ENCODE assay signal across 8 cellular contexts in the genomic region with DNA sequence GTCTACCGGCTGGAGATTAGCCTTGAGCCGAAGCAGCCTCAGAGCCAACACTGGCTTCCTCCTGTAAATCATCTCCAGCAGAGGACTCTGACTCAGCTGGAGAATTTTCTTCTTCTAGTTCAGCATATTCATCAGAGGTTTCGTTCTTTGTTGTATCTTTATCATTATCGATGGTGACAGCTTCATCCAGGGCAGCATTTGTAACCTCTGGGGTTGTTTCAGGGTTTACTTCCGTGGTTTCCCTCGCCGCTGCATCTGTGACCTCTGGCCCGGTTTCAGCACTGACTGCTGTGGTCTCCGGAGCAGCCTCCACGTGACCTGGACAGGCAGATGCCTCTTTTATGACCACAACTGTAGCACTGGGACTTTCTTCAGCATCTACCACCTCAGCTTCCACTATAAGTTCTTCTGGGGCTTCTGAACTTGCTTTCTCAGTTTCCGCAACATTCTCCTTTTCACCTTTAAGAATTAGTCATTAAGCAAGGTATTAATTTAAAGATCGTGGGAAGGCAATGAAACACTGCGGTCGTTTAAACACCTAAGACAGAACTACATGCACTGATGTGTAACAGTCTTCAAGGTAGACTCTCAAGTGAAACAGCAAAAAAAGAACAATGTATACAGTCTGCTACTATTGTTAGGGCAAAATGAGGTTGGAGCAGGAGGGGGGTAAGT. TPM values are rescaled to one million over a fixed set of nuclear protein-coding genes. Genes with fewer than 3 reads are reported as not detected.
DNase-seq lines count a peak whose midpoint lies in the region; ATAC-seq and TF ChIP-seq lines count a peak whose summit lies in the region.

No MANE protein-coding gene starts in this region.

- H3K4me3 ChIP-seq in A673 (ENCODE audit: low read depth, low read length, poor library complexity, severe bottlenecking) (peak overlapping the region; percentile 4), PC-3 (ENCODE audit: low read length) (no peak overlapping the region), fibroblast of mammary gland (ENCODE audit: control insufficient read depth, low read depth, low read length) (peak overlapping the region; percentile 52), neuronal stem cell (ENCODE audit: low read length in 2 of 2) (peak overlapping the region in 1 of 2 donors; percentile 44), suprapubic skin (peak overlapping the region; percentile 35)

- H3K23ac ChIP-seq in neuronal stem cell (ENCODE audit: low read depth, low read length, poor library complexity): no peak overlapping the region

- no peak for TF ChIP-seq POLR2A in suprapubic skin (IDR thresholded peaks at IDR 0.05)

- H3K79me2 ChIP-seq in PC-3 (ENCODE audit: low read length): no peaks in the 10 kb centered on the region

- no peak overlapping the region for H2AK5ac ChIP-seq in neuronal stem cell (ENCODE audit: low read depth, low read length)

- no peak overlapping the region for H2BK12ac ChIP-seq in neuronal stem cell (ENCODE audit: low read length)

- H3K4me1 Mint-ChIP-seq in activated T-cell treated with anti-CD3 and anti-CD28 coated beads, Interleukin-2, amount 50 U/mL, for 72 hours (ENCODE audit: low read depth): peaks cover 33% of the 10 kb centered on the region

- H3K27ac Mint-ChIP-seq in activated T-cell treated with anti-CD3 and anti-CD28 coated beads, Interleukin-2, amount 50 U/mL, for 72 hours: peak overlapping the region; percentile 24

- H3K27me3 ChIP-seq in A673 (replicated peaks; ENCODE audit: insufficient read depth, low read depth, low read length, poor library complexity) (no peaks in the 10 kb centered on the region), PC-3 (ENCODE audit: low read length) (no peaks in the 10 kb centered on the region), neuronal stem cell (ENCODE audit: control insufficient read depth in 3 of 3, insufficient read depth in 3 of 3, low read depth in 1 of 3, low read length in 3 of 3) (no peaks in the 10 kb centered on the region), suprapubic skin (no peaks in the 10 kb centered on the region)

- no peak for TF ChIP-seq CTCF in A673 (conservative IDR thresholded peaks at IDR 0.05; ENCODE audit: low read depth, low read length)
- TF ChIP-seq CTCF in PC-3 (conservative IDR thresholded peaks at IDR 0.05; ENCODE audit: low read depth, low read length): no peak
- TF ChIP-seq CTCF in fibroblast of mammary gland (conservative IDR thresholded peaks at IDR 0.05; ENCODE audit: control insufficient read depth, insufficient read depth, low read depth, low read length): no peak
- no peak for TF ChIP-seq CTCF in suprapubic skin (IDR thresholded peaks at IDR 0.05)

- H3K4me1 ChIP-seq in A673 (ENCODE audit: insufficient read depth, low read length, poor library complexity, severe bottlenecking) (peaks cover 16% of the 10 kb centered on the region), PC-3 (ENCODE audit: insufficient read depth, low read length) (peaks cover 14% of the 10 kb centered on the region), neuronal stem cell (ENCODE audit: control insufficient read depth in 2 of 2, insufficient read depth in 1 of 2, low read depth in 1 of 2, low read length in 2 of 2) (peaks cover 5% of the 10 kb centered on the region in 2 donors), suprapubic skin (peaks cover 10% of the 10 kb centered on the region)

- peak overlapping the region; percentile 66 to 68 for H3K4me3 Mint-ChIP-seq in activated T-cell treated with anti-CD3 and anti-CD28 coated beads, Interleukin-2, amount 50 U/mL, for 72 hours

- H3K14ac ChIP-seq in neuronal stem cell (ENCODE audit: low read length): no peak overlapping the region

- H3K36me3 ChIP-seq in A673 (ENCODE audit: insufficient read depth, low read length, poor library complexity, severe bottlenecking) (no peaks in the 10 kb centered on the region), PC-3 (ENCODE audit: low read depth, low read length) (no peaks in the 10 kb centered on the region), neuronal stem cell (replicated peaks in 1 of 2; ENCODE audit: control insufficient read depth in 2 of 2, insufficient read depth in 2 of 2, low read length in 2 of 2) (no peaks in the 10 kb centered on the region), suprapubic skin (no peaks in the 10 kb centered on the region)

- no peak overlapping the region for H3K18ac ChIP-seq in neuronal stem cell (ENCODE audit: low read length)

- H3K9me3 ChIP-seq in A673 (ENCODE audit: low read depth, low read length, poor library complexity, severe bottlenecking) (no peaks in the 10 kb centered on the region), PC-3 (ENCODE audit: low read length) (no peaks in the 10 kb centered on the region), neuronal stem cell (replicated peaks in 1 of 2; ENCODE audit: control insufficient read depth in 2 of 2, insufficient read depth in 1 of 2, low read depth in 1 of 2, low read length in 2 of 2) (no peaks in the 10 kb centered on the region), suprapubic skin (no peaks in the 10 kb centered on the region)

- H3K4ac ChIP-seq in neuronal stem cell (ENCODE audit: low read length): no peak overlapping the region

- H2BK120ac ChIP-seq in neuronal stem cell (ENCODE audit: low read depth, low read length): no peak overlapping the region

- H3K9ac ChIP-seq in PC-3 (ENCODE audit: low read length): no peak overlapping the region
- H3K9ac ChIP-seq in neuronal stem cell (ENCODE audit: low read depth, low read length, poor library complexity): no peak overlapping the region

- intact Hi-C loops in A673 (cut with micrococcal nuclease; ENCODE audit: unreplicated experiment): no loop called here
- intact Hi-C loops in PC-3 (cut with micrococcal nuclease): no loop called here

- H3K9me2 ChIP-seq in PC-3 (replicated peaks; ENCODE audit: low read length): no peaks in the 10 kb centered on the region

- H3K4me2 ChIP-seq in PC-3 (ENCODE audit: low read length): 0 out of 2 replicates have a peak overlapping the region, but pooled peaks have one; percentile 10
- no peak overlapping the region for H3K4me2 ChIP-seq in neuronal stem cell (ENCODE audit: insufficient read depth, low read length, poor library complexity, severe bottlenecking)

- H4K8ac ChIP-seq in neuronal stem cell (ENCODE audit: low read depth, low read length): no peak overlapping the region

- peaks cover 22% of the 10 kb centered on the region for H3K27me3 Mint-ChIP-seq in activated T-cell treated with anti-CD3 and anti-CD28 coated beads, Interleukin-2, amount 50 U/mL, for 72 hours (ENCODE audit: low read depth)

- no peaks in the 10 kb centered on the region for H3F3A ChIP-seq in PC-3 (ENCODE audit: low read length, unreplicated experiment)

- no peak overlapping the region for H2BK15ac ChIP-seq in neuronal stem cell (ENCODE audit: low read length)

- BruUV-seq in A673 (replicated peaks; lab: Mats Ljungman, UMichigan): no TSS peak
- no TSS peak for BruUV-seq in PC-3 (replicated peaks; lab: Mats Ljungman, UMichigan)

- no peak for TF ChIP-seq EP300 in suprapubic skin (IDR thresholded peaks at IDR 0.05)

- no peak overlapping the region for H2AFZ ChIP-seq in PC-3 (ENCODE audit: low read length)
- peak overlapping the region; percentile 90 for H2AFZ ChIP-seq in neuronal stem cell (ENCODE audit: low read length)

- ATAC-seq in GM18873 (IDR thresholded peaks at IDR 0.05; ENCODE audit: low FRiP score, unreplicated experiment) (peak; percentile 97), HG03103 (IDR thresholded peaks at IDR 0.05; ENCODE audit: low read depth, unreplicated experiment) (peak; percentile 96), PC-3 (no peak)
- peak; percentile 96 to 97 for ATAC-seq in activated T-cell treated with anti-CD3 and anti-CD28 coated beads, Interleukin-2, amount 50 U/mL, for 72 hours (replicated peaks in 1 of 2)

- CTCF ChIA-PET in A673 (lab: Charles Lee) (no interaction called here), PC-3 (lab: Charles Lee) (no interaction called here)

- DNase-seq in A673 (ENCODE audit: low spot score): peak; percentile 46
- DNase-seq in PC-3: no peak
- peak; percentile 89 to 93 for DNase-seq in activated T-cell treated with anti-CD3 and anti-CD28 coated beads, Interleukin-2, amount 50 U/mL, for 72 hours
- DNase-seq in fibroblast of mammary gland (ENCODE audit: low read depth): peak; percentile 85
- DNase-seq in neuronal stem cell (ENCODE audit: low spot score): no peak
- DNase-seq in suprapubic skin (ENCODE audit: low spot score in 2 of 2): peak in 1 of 2 donors; percentile 74

- no peak overlapping the region for H2BK5ac ChIP-seq in neuronal stem cell (ENCODE audit: low read length)

- H4K91ac ChIP-seq in neuronal stem cell (ENCODE audit: low read depth, low read length, poor library complexity): no peak overlapping the region

- H4K20me1 ChIP-seq in PC-3 (ENCODE audit: low read length): no peaks in the 10 kb centered on the region

- WGBS in neuronal stem cell (ENCODE audit: extremely low coverage in 2 of 2, insufficient read length in 2 of 2, insufficient replicate concordance in 1 of 2), 2 donors: no CpG with 5 or more reads among the region's 14 CpGs
- WGBS in suprapubic skin: 15% methylated on average over 14 of the region's 14 CpGs

- POLR2A ChIA-PET in A673 (lab: Charles Lee; ENCODE audit: low non-redundant PET): interaction anchor here (0.6 kb wide), 1 partner anchor 216 kb away, joined by 3 read pairs; no protein-coding TSS in a partner anchor
- POLR2A ChIA-PET in PC-3 (lab: Charles Lee; ENCODE audit: unreplicated experiment): no interaction called here

- no peaks in the 10 kb centered on the region for H3K36me3 Mint-ChIP-seq in activated T-cell treated with anti-CD3 and anti-CD28 coated beads, Interleukin-2, amount 50 U/mL, for 72 hours (ENCODE audit: insufficient read depth in 2 of 2)

- peak overlapping the region; percentile 3 for H3K27ac ChIP-seq in A673 (ENCODE audit: low read depth, low read length, poor library complexity, severe bottlenecking)
- no peak overlapping the region for H3K27ac ChIP-seq in PC-3 (ENCODE audit: low read length)
- no peak overlapping the region for H3K27ac ChIP-seq in neuronal stem cell (replicated peaks; ENCODE audit: low read length)
- H3K27ac ChIP-seq in suprapubic skin: no peak overlapping the region

- no peaks in the 10 kb centered on the region for H3K79me1 ChIP-seq in neuronal stem cell (ENCODE audit: low read depth, low read length)

- H3K9me3 Mint-ChIP-seq in activated T-cell treated with anti-CD3 and anti-CD28 coated beads, Interleukin-2, amount 50 U/mL, for 72 hours: no peaks in the 10 kb centered on the region

RNA-seq across cellular contexts. Expression of a gene that starts 13.3 kb away (rescaled TPM):
- 6.0 and 6.9 TPM in 2 replicates for total RNA-seq in A673 (2021)
- total RNA-seq in PC-3 (2014; rRNA removed): 0.33 TPM in 1 of 2 replicates, not detected in the other
- not detected for total RNA-seq in activated T-cell treated with anti-CD3 and anti-CD28 coated beads, Interleukin-2, amount 50 U/mL, for 72 hours
- polyA plus RNA-seq in neuronal stem cell (2013, experiment 1 of 2): 1.4 TPM
- 1.3 TPM for polyA plus RNA-seq in neuronal stem cell (2013, experiment 2 of 2)
- total RNA-seq in suprapubic skin: under 1 TPM in 2 of 4 donors, not detected in 2; 0.36 to 0.60 TPM

RNA-seq across cellular contexts. Expression of a gene that starts 34.6 kb away (rescaled TPM):
- total RNA-seq in A673 (2021) (105 and 123 TPM in 2 replicates), PC-3 (2014; rRNA removed) (40.0 and 41.0 TPM in 2 replicates), suprapubic skin (10 to 100 TPM; 26.5 to 41.8 (median 27.8) TPM)
- total RNA-seq in activated T-cell treated with anti-CD3 and anti-CD28 coated beads, Interleukin-2, amount 50 U/mL, for 72 hours: 10 to 100 TPM; 56.0 to 71.9 TPM
- 23.3 TPM for polyA plus RNA-seq in neuronal stem cell (2013, experiment 1 of 2)
- 24.1 TPM for polyA plus RNA-seq in neuronal stem cell (2013, experiment 2 of 2)

RNA-seq across cellular contexts. Expression of a gene that starts 35.6 kb away (rescaled TPM):
- total RNA-seq in A673 (2021): 116 and 117 TPM in 2 replicates
- 62.2 and 92.9 TPM in 2 replicates for total RNA-seq in PC-3 (2014; rRNA removed)
- total RNA-seq in activated T-cell treated with anti-CD3 and anti-CD28 coated beads, Interleukin-2, amount 50 U/mL, for 72 hours: 10 to 100 TPM; 28.5 to 30.4 TPM
- polyA plus RNA-seq in neuronal stem cell (2013, experiment 1 of 2): 135 TPM
- 139 TPM for polyA plus RNA-seq in neuronal stem cell (2013, experiment 2 of 2)
- 10 to 100 TPM; 23.1 to 78.2 (median 54.5) TPM for total RNA-seq in suprapubic skin

Comparison
In these comparisons a context has a peak if more than half of its experiments do, and no peak if none do; other contexts are left out.
1. DNase-seq: peak in A673 (single experiment), activated T-cell treated with anti-CD3 and anti-CD28 coated beads, Interleukin-2, amount 50 U/mL, for 72 hours (2 of 2) and fibroblast of mammary gland (single experiment); none in PC-3 (single experiment) and neuronal stem cell (single experiment).